In genomic region chr1:113389953-113390834, GRCh38 we compare ENCODE assay signal across 1 cellular context.
TF ChIP-seq lines count a peak whose summit lies in the region.

Gene MAGI3, plus strand, starts transcription at chr1:113390515. Its CDS starts 519 bp downstream, at chr1:113391034.

TF ChIP-seq in HEK293, 187 proteins besides CTCF, POLR2A, EP300 and RAD21 (continued from another document):
- TF ChIP-seq PRDM10 (tag by site-specific recombination; IDR thresholded peaks at IDR 0.05) (peak; percentile 89), ZNF202 (tag by site-specific recombination; IDR thresholded peaks at IDR 0.05; ENCODE audit: borderline replicate concordance) (no peak), WT1 (tag by site-specific recombination; IDR thresholded peaks at IDR 0.05) (peak; percentile 72; the same call in 1 of the 2 replicates), ZNF660 (tag by site-specific recombination; IDR thresholded peaks at IDR 0.05) (0 out of 2 replicates have a peak, but pooled peaks have one; percentile 34), ZNF324 (tag by site-specific recombination; IDR thresholded peaks at IDR 0.05) (peak; percentile 61; the same call in 1 of the 2 replicates), INSM2 (tag by site-specific recombination; IDR thresholded peaks at IDR 0.05) (0 out of 2 replicates have a peak, but pooled peaks have one; percentile 22), ZNF585B (tag by site-specific recombination; IDR thresholded peaks at IDR 0.05) (no peak), GLI4 (tag by site-specific recombination; IDR thresholded peaks at IDR 0.05) (no peak), SP2 (tag by site-specific recombination; IDR thresholded peaks at IDR 0.05) (peak; percentile 98), IKZF3 (tag by site-specific recombination; IDR thresholded peaks at IDR 0.05) (peak; percentile 91)
- TF ChIP-seq, protein P1, sequence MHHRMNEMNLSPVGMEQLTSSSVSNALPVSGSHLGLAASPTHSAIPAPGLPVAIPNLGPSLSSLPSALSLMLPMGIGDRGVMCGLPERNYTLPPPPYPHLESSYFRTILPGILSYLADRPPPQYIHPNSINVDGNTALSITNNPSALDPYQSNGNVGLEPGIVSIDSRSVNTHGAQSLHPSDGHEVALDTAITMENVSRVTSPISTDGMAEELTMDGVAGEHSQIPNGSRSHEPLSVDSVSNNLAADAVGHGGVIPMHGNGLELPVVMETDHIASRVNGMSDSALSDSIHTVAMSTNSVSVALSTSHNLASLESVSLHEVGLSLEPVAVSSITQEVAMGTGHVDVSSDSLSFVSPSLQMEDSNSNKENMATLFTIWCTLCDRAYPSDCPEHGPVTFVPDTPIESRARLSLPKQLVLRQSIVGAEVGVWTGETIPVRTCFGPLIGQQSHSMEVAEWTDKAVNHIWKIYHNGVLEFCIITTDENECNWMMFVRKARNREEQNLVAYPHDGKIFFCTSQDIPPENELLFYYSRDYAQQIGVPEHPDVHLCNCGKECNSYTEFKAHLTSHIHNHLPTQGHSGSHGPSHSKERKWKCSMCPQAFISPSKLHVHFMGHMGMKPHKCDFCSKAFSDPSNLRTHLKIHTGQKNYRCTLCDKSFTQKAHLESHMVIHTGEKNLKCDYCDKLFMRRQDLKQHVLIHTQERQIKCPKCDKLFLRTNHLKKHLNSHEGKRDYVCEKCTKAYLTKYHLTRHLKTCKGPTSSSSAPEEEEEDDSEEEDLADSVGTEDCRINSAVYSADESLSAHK (tag by site-specific recombination; IDR thresholded peaks at IDR 0.05): peak; percentile 77
- TF ChIP-seq, protein P2, sequence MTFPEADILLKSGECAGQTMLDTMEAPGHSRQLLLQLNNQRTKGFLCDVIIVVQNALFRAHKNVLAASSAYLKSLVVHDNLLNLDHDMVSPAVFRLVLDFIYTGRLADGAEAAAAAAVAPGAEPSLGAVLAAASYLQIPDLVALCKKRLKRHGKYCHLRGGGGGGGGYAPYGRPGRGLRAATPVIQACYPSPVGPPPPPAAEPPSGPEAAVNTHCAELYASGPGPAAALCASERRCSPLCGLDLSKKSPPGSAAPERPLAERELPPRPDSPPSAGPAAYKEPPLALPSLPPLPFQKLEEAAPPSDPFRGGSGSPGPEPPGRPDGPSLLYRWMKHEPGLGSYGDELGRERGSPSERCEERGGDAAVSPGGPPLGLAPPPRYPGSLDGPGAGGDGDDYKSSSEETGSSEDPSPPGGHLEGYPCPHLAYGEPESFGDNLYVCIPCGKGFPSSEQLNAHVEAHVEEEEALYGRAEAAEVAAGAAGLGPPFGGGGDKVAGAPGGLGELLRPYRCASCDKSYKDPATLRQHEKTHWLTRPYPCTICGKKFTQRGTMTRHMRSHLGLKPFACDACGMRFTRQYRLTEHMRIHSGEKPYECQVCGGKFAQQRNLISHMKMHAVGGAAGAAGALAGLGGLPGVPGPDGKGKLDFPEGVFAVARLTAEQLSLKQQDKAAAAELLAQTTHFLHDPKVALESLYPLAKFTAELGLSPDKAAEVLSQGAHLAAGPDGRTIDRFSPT (tag by site-specific recombination; IDR thresholded peaks at IDR 0.05): peak; percentile 77; the same call in 1 of the 2 replicates
